28 cellular contexts compared by ENCODE assay signal in the genomic region with DNA sequence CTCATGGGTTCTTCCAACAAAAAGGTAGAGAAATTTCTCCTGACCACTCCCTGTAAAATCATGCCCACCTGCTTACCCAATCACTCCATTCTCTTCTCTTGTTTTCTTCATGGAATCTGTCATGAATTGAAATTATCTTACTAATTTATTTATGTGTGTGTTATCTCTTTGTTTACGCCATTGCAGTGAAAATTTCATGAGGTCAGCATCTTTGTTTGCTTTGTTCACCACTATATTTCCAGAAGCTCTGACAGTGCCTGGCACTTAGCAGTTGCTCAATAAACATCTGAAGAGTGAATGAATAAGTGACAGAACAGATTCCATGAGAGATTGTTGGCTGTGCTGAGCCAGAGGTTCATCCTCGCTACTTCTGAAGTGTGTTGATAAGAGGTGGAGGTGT.
"Had no signal": no experiment of that assay in that cellular context is flagged by ENCODE, and none has a peak within 500 bp of the region (broad histone marks: within the 10 kb centered on the region; RNA-seq: fewer than 3 reads in every experiment).

No MANE protein-coding gene starts in this region.

- H3K27me3 ChIP-seq: colonic mucosa, esophagus muscularis mucosa, esophagus squamous epithelium, foreskin keratinocyte, gastrocnemius medialis, heart left ventricle, heart right ventricle, hepatocyte had no signal

- H2AFZ ChIP-seq: hepatocyte had no signal

- DNase-seq: colonic mucosa; cortex of kidney; dermis blood vessel endothelial cell; dorsolateral prefrontal cortex; effector CD4-positive, alpha-beta T cell; effector CD8-positive, alpha-beta T cell; effector memory CD4-positive, alpha-beta T cell; effector memory CD8-positive, alpha-beta T cell; endodermal cell; erythroblast; esophagus squamous epithelium; foreskin fibroblast; foreskin keratinocyte; foreskin melanocyte; gastrocnemius medialis; glutamatergic neuron; head of caudate nucleus; heart left ventricle; heart right ventricle had no signal

- H3K4me3 ChIP-seq: colonic mucosa, coronary artery, dorsolateral prefrontal cortex, esophagus muscularis mucosa, esophagus squamous epithelium, gastrocnemius medialis, gastroesophageal sphincter, heart left ventricle, heart right ventricle, hepatocyte had no signal

- H3K9me3 ChIP-seq: colonic mucosa, esophagus squamous epithelium, gastrocnemius medialis had no signal

- ATAC-seq: effector memory CD8-positive, alpha-beta T cell; esophagus mucosa; foreskin keratinocyte; gastrocnemius medialis; gastroesophageal sphincter; heart left ventricle; heart right ventricle had no signal

- H3K27ac ChIP-seq: colonic mucosa, coronary artery, dorsolateral prefrontal cortex, epithelial cell of prostate, esophagus muscularis mucosa, esophagus squamous epithelium, foreskin keratinocyte, gastrocnemius medialis, gastroesophageal sphincter, heart left ventricle, heart right ventricle, hepatocyte had no signal

- H3K4me1 ChIP-seq: colonic mucosa, esophagus muscularis mucosa, esophagus squamous epithelium, foreskin keratinocyte, gastrocnemius medialis, gastroesophageal sphincter, heart left ventricle, heart right ventricle had no signal

- H3K4me2 ChIP-seq: hepatocyte had no signal

- H3K36me3 ChIP-seq: colonic mucosa, esophagus muscularis mucosa, esophagus squamous epithelium, gastrocnemius medialis, gastroesophageal sphincter, heart left ventricle, heart right ventricle had no signal

- H3K79me2 ChIP-seq: hepatocyte had no signal

- FAIRE-seq: endometrium, endothelial cell of umbilical vein, frontal cortex had no signal
